11 cellular contexts compared by ENCODE assay signal in genomic region chr15:40846846-40847224, GRCh38. TPM values are rescaled to one million over a fixed set of nuclear protein-coding genes. Genes with fewer than 3 reads are reported as not detected.
A peak's percentile ranks its signal among the peaks of the same experiment; 100 is the strongest.
DNase-seq lines count a peak whose midpoint lies in the region; ATAC-seq, FAIRE-seq and TF ChIP-seq lines count a peak whose summit lies in the region.
"Had no signal": no experiment of that assay in that cellular context is flagged by ENCODE, and none has a peak within 500 bp of the region (broad histone marks: within the 10 kb centered on the region; RNA-seq: fewer than 3 reads in every experiment).

No MANE protein-coding gene starts in this region.

- H3K27me3 Mint-ChIP-seq in GM23338 (ENCODE audit: insufficient read depth, low read depth, poor library complexity) (peaks cover 23% of the 10 kb centered on the region), memory B cell (no peaks in the 10 kb centered on the region)

- peak overlapping the region; percentile 8 to 58; a peak in 4 of 6 replicates for H3K27ac ChIP-seq in A549
- 0 out of 2 replicates have a peak overlapping the region, but pooled peaks have one; percentile 50 for H3K27ac ChIP-seq in GM23338 (ENCODE audit: low read depth)
- H3K27ac ChIP-seq in WERI-Rb-1: peak overlapping the region; percentile 40; the same call in 1 of the 2 replicates
- H3K27ac ChIP-seq in heart right ventricle: peak overlapping the region in 2 of 10 donors; percentile 22 to 62
- H3K27ac ChIP-seq in ascending aorta: peak overlapping the region in 1 of 2 donors; percentile 30

- H3F3A ChIP-seq in GM23338 (replicated peaks; ENCODE audit: low read depth): peaks cover 7% of the 10 kb centered on the region; the same call in 1 of the 2 replicates

- H3K9me3 Mint-ChIP-seq in GM23338 (0 out of 3 replicates have a peak, but pooled peaks cover 3% of the 10 kb centered on the region), memory B cell (no peaks in the 10 kb centered on the region)

- DNase-seq in A549 (ENCODE audit: low read depth in 1 of 2, low spot score in 1 of 2) (no peak), GM23338 (ENCODE audit: low spot score) (no peak), WERI-Rb-1 (no peak), memory B cell (ENCODE audit: low spot score in 2 of 2) (no peak), heart right ventricle (no peak), ascending aorta (ENCODE audit: low spot score in 2 of 2) (no peak)
- DNase-seq: NCI-H2171 had no signal

- TF ChIP-seq CTCF in A549 (IDR thresholded peaks at IDR 0.05) (no peak), GM23338 (conservative IDR thresholded peaks at IDR 0.05; ENCODE audit: low read depth in 2 of 2) (no peak), WERI-Rb-1 (IDR thresholded peaks at IDR 0.05; ENCODE audit: low read depth, low read length) (no peak), heart right ventricle (IDR thresholded peaks at IDR 0.05) (no peak), ascending aorta (IDR thresholded peaks at IDR 0.05) (no peak)

- CTCF ChIA-PET in A549 (lab: Yijun Ruan, JAX): interaction anchor here (0.5 to 8.2 kb wide), 7 partner anchors 9 to 100 kb away, joined by 3 to 82 read pairs (median 3); partner anchors contain the start of gene PPP1R14D

- H3K27ac Mint-ChIP-seq in GM23338 (0 out of 2 replicates have a peak overlapping the region, but pooled peaks have one; percentile 5), memory B cell (peak overlapping the region; percentile 81)

- 0 out of 2 replicates have a peak, but pooled peaks cover 4% of the 10 kb centered on the region for H3K27me3 ChIP-seq in GM23338 (ENCODE audit: insufficient read depth)
- no peaks in the 10 kb centered on the region for H3K27me3 ChIP-seq in WERI-Rb-1 (ENCODE audit: insufficient read depth, low read depth, severe bottlenecking)
- peaks cover 9 to 43% (median 35%) of the 10 kb centered on the region in 7 donors for H3K27me3 ChIP-seq in heart right ventricle
- no peaks in the 10 kb centered on the region for H3K27me3 ChIP-seq in ascending aorta

- FAIRE-seq in A549 (lab: Jason Lieb, UNC): no peak
- FAIRE-seq: TTC549 had no signal

- TF ChIP-seq POLR2A in A549 (IDR thresholded peaks at IDR 0.05; ENCODE audit: low read length): no peak

- H4K20me1 ChIP-seq in GM23338 (replicated peaks; ENCODE audit: insufficient read depth): peaks cover 36% of the 10 kb centered on the region

- H3K4me3 ChIP-seq in A549 (no peak overlapping the region), GM23338 (peak overlapping the region; percentile 97), WERI-Rb-1 (ENCODE audit: low read depth, low read length) (no peak overlapping the region), heart right ventricle (no peak overlapping the region), ascending aorta (no peak overlapping the region)

- H3K4me2 ChIP-seq in A549 (peak overlapping the region; percentile 29), GM23338 (peak overlapping the region; percentile 100)

- H3K4me3 Mint-ChIP-seq in GM23338 (peak overlapping the region; percentile 99), memory B cell (no peak overlapping the region)

- H3K4me1 ChIP-seq in A549: peaks cover 23% of the 10 kb centered on the region
- peaks cover 36% of the 10 kb centered on the region for H3K4me1 ChIP-seq in GM23338 (ENCODE audit: insufficient read depth)
- H3K4me1 ChIP-seq in heart right ventricle: peaks cover 10 to 41% (median 13%) of the 10 kb centered on the region in 9 donors
- peaks cover 9 to 11% of the 10 kb centered on the region in 2 donors for H3K4me1 ChIP-seq in ascending aorta

- no peaks in the 10 kb centered on the region for H3K9me3 ChIP-seq in A549
- H3K9me3 ChIP-seq in WERI-Rb-1 (ENCODE audit: severe bottlenecking): no peaks in the 10 kb centered on the region
- H3K9me3 ChIP-seq in heart right ventricle: no peaks in the 10 kb centered on the region
- H3K9me3 ChIP-seq in ascending aorta: no peaks in the 10 kb centered on the region

- H2AFZ ChIP-seq in GM23338: no peak overlapping the region

- intact Hi-C loops in heart right ventricle (cut with DNase I) (no loop called here), ascending aorta (cut with DNase I) (no loop called here)

- POLR2A ChIA-PET in A549 (lab: Yijun Ruan, JAX): no interaction called here

- no peak for TF ChIP-seq RAD21 in A549 (conservative IDR thresholded peaks at IDR 0.05 in 1 of 2, IDR thresholded peaks at IDR 0.05 in 1 of 2)

- H3K4me1 Mint-ChIP-seq in GM23338 (peaks cover 42% of the 10 kb centered on the region), memory B cell (peaks cover 28% of the 10 kb centered on the region)

- peaks cover 66% of the 10 kb centered on the region for H3K79me2 ChIP-seq in GM23338 (replicated peaks; ENCODE audit: insufficient read depth)

- H3K36me3 ChIP-seq in GM23338 (ENCODE audit: insufficient read depth): peaks cover 7% of the 10 kb centered on the region
- H3K36me3 ChIP-seq in WERI-Rb-1: no peaks in the 10 kb centered on the region
- no peaks in the 10 kb centered on the region for H3K36me3 ChIP-seq in heart right ventricle
- no peaks in the 10 kb centered on the region for H3K36me3 ChIP-seq in ascending aorta

- no peaks in the 10 kb centered on the region for H3K9me2 ChIP-seq in GM23338 (ENCODE audit: insufficient read depth)

- TF ChIP-seq EP300 in A549 (IDR thresholded peaks at IDR 0.05): no peak

- ATAC-seq in A549 (peak in 1 of 2 experiments; percentile 21; a peak in 3 of 6 replicates), GM23338 (no peak), memory B cell (ENCODE audit: low read depth) (no peak), HG03571 (IDR thresholded peaks at IDR 0.05; ENCODE audit: unreplicated experiment) (no peak), heart right ventricle (no peak), GM19035 (IDR thresholded peaks at IDR 0.05; ENCODE audit: unreplicated experiment) (no peak)

- peaks cover 62% of the 10 kb centered on the region for H3K36me3 Mint-ChIP-seq in GM23338 (ENCODE audit: low read depth)
- H3K36me3 Mint-ChIP-seq in memory B cell: peaks cover 5% of the 10 kb centered on the region

TF ChIP-seq in A549, 52 proteins besides CTCF, POLR2A, EP300 and RAD21 (continues in another document):
- TF ChIP-seq JUNB (IDR thresholded peaks at IDR 0.05): no peak

RNA-seq across cellular contexts. Expression of gene SPINT1, which starts 3.0 kb away (rescaled TPM):
- polyA plus RNA-seq in A549 (2011; rRNA removed) (0.79 and 0.99 TPM in 2 replicates), A549 (2017; fragmentation: RNase III; extraction: RNeasy Plus Mini Kit Qiagen cat#74134 plus additional on column Dnase treatment) (0.28 to 0.80 TPM (median 0.54 TPM) in 3 replicates), GM23338 (2016; fragmentation: Nextera tagmentation; extraction: Ambion mirVana) (38.6 and 41.3 TPM in 2 replicates), heart right ventricle (under 1 TPM; 0.22 to 0.43 TPM)
- polyA plus RNA-seq in A549 (2012; cell fraction: cytosol; rRNA removed): 0.31 and 0.38 TPM in 2 replicates
- polyA plus RNA-seq in A549 (2012; cell fraction: nucleus; rRNA removed): 0.49 and 0.97 TPM in 2 replicates
- polyA minus RNA-seq in A549 (2011; rRNA and poly(A)+ RNA removed): 1.2 and 2.4 TPM in 2 replicates
- total RNA-seq in GM23338 (2014; rRNA removed; shearing (Covaris generic)): 209 and 253 TPM in 2 replicates
- total RNA-seq in heart right ventricle (1 to 10 TPM in 2 of 10 donors, under 1 TPM in 7, not detected in 1; 0.17 to 1.9 (median 0.47) TPM), ascending aorta (1.5 TPM)

RNA-seq across cellular contexts. Expression of gene PPP1R14D, which starts 18.3 kb away (rescaled TPM):
- polyA plus RNA-seq in A549 (2011; rRNA removed): 0.86 and 1.1 TPM in 2 replicates
- 0.17 and 0.48 TPM in 2 replicates for polyA plus RNA-seq in A549 (2012; cell fraction: cytosol; rRNA removed)
- 0.10 TPM in 1 of 2 replicates, not detected in the other for polyA plus RNA-seq in A549 (2012; cell fraction: nucleus; rRNA removed)
- polyA plus RNA-seq in A549 (2017; fragmentation: RNase III; extraction: RNeasy Plus Mini Kit Qiagen cat#74134 plus additional on column Dnase treatment): 0.21 to 0.46 TPM (median 0.45 TPM) in 3 replicates
- 0.29 and 0.39 TPM in 2 replicates for polyA minus RNA-seq in A549 (2011; rRNA and poly(A)+ RNA removed)
- total RNA-seq in GM23338 (2014; rRNA removed; shearing (Covaris generic)): not detected in 2 replicates
- polyA plus RNA-seq in GM23338 (2016; fragmentation: Nextera tagmentation; extraction: Ambion mirVana): not detected in 2 replicates
- total RNA-seq in heart right ventricle: not detected
- not detected for polyA plus RNA-seq in heart right ventricle
- total RNA-seq in ascending aorta: not detected
- total RNA-seq: fibroblast of villous mesenchyme had no signal

RNA-seq across cellular contexts. Expression of gene RHOV, which starts 27.2 kb away (rescaled TPM):
- polyA plus RNA-seq in A549 (2011; rRNA removed) (13.0 and 13.9 TPM in 2 replicates), A549 (2017; fragmentation: RNase III; extraction: RNeasy Plus Mini Kit Qiagen cat#74134 plus additional on column Dnase treatment) (4.9 to 7.6 TPM (median 6.9 TPM) in 3 replicates), GM23338 (2016; fragmentation: Nextera tagmentation; extraction: Ambion mirVana) (3.0 and 4.4 TPM in 2 replicates), heart right ventricle (under 1 TPM in 1 of 2 donors, not detected in 1; 0.03 TPM)
- polyA plus RNA-seq in A549 (2012; cell fraction: cytosol; rRNA removed): 6.4 and 7.3 TPM in 2 replicates
- polyA plus RNA-seq in A549 (2012; cell fraction: nucleus; rRNA removed): 4.5 and 5.4 TPM in 2 replicates
- 8.2 and 10.0 TPM in 2 replicates for polyA minus RNA-seq in A549 (2011; rRNA and poly(A)+ RNA removed)
- 2.9 and 4.7 TPM in 2 replicates for total RNA-seq in GM23338 (2014; rRNA removed; shearing (Covaris generic))
- total RNA-seq in heart right ventricle (not detected), ascending aorta (not detected)
- total RNA-seq: fibroblast of villous mesenchyme had no signal

RNA-seq across cellular contexts. Expression of gene DNAJC17, which starts 39.6 kb away (rescaled TPM):
- polyA plus RNA-seq in A549 (2011; rRNA removed) (17.7 and 24.4 TPM in 2 replicates), A549 (2017; fragmentation: RNase III; extraction: RNeasy Plus Mini Kit Qiagen cat#74134 plus additional on column Dnase treatment) (19.2 to 22.3 TPM (median 19.5 TPM) in 3 replicates), GM23338 (2016; fragmentation: Nextera tagmentation; extraction: Ambion mirVana) (77.6 and 81.6 TPM in 2 replicates), heart right ventricle (10 to 100 TPM; 34.5 to 62.1 TPM)
- 31.9 and 34.9 TPM in 2 replicates for polyA plus RNA-seq in A549 (2012; cell fraction: cytosol; rRNA removed)
- 21.7 and 26.9 TPM in 2 replicates for polyA plus RNA-seq in A549 (2012; cell fraction: nucleus; rRNA removed)
- polyA minus RNA-seq in A549 (2011; rRNA and poly(A)+ RNA removed): 13.4 and 18.5 TPM in 2 replicates
- total RNA-seq in GM23338 (2014; rRNA removed; shearing (Covaris generic)): 23.0 and 35.0 TPM in 2 replicates
- total RNA-seq in heart right ventricle (10 to 100 TPM in 9 of 10 donors, 1 to 10 TPM in 1; 9.9 to 17.7 (median 14.7) TPM), ascending aorta (26.2 TPM)

RNA-seq across cellular contexts. Expression of gene ZFYVE19, which starts 39.9 kb away (rescaled TPM):
- polyA plus RNA-seq in A549 (2011; rRNA removed) (15.6 and 20.5 TPM in 2 replicates), A549 (2017; fragmentation: RNase III; extraction: RNeasy Plus Mini Kit Qiagen cat#74134 plus additional on column Dnase treatment) (21.1 to 25.6 TPM (median 23.7 TPM) in 3 replicates), GM23338 (2016; fragmentation: Nextera tagmentation; extraction: Ambion mirVana) (8.5 and 9.8 TPM in 2 replicates), heart right ventricle (10 to 100 TPM; 11.9 to 18.1 TPM)
- 32.0 and 32.4 TPM in 2 replicates for polyA plus RNA-seq in A549 (2012; cell fraction: cytosol; rRNA removed)
- polyA plus RNA-seq in A549 (2012; cell fraction: nucleus; rRNA removed): 64.7 and 71.5 TPM in 2 replicates
- 19.7 and 22.8 TPM in 2 replicates for polyA minus RNA-seq in A549 (2011; rRNA and poly(A)+ RNA removed)
- 22.7 and 23.5 TPM in 2 replicates for total RNA-seq in GM23338 (2014; rRNA removed; shearing (Covaris generic))
- total RNA-seq in heart right ventricle (10 to 100 TPM; 14.2 to 29.2 (median 18.2) TPM), ascending aorta (61.0 TPM)

Comparison
In these comparisons a context has a peak if more than half of its experiments do, and no peak if none do; other contexts are left out.
1. RNA of gene SPINT1, which starts 3.0 kb away (total RNA-seq): 209 to 253 TPM in GM23338; 1.5 TPM in ascending aorta (single experiment) and 0.17 to 1.9 TPM in heart right ventricle; every median in the first group is over 10 times any median in the second.